Comparison of ENCODE assay signal across 1 cellular context in the genomic region with DNA sequence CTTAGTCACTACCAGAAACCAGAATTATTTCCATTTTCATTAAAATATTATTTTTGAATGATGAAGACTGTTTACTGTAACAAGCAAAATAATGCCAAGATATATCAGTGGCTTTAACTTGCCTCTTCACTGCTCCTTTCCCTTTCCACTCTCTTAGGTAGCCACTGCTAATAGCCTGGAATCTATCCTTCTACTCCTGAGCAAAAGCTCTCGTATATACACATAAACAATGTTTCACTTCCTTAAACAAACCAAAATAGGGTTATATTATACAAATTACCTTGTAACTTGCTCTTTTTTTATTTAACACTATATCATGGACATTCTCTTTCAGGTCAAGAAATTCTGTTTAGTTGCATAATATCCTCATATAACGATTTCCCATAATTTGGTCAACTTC.
TF ChIP-seq lines count a peak whose summit lies in the region.

No MANE protein-coding gene starts in this region.

TF ChIP-seq in GM12878, 131 proteins besides CTCF, POLR2A, EP300 and RAD21:
- peak; percentile 44; a peak in 1 of 4 replicates for TF ChIP-seq IKZF2 (IDR thresholded peaks at IDR 0.05)
- TF ChIP-seq SPI1 (IDR thresholded peaks at IDR 0.05; ENCODE audit: borderline replicate concordance, insufficient read depth, low read depth, low read length), result peak; percentile 62
- no peak for TF ChIP-seq TAF1 (IDR thresholded peaks at IDR 0.05; ENCODE audit: borderline replicate concordance, low read depth, low read length)
- no peak for TF ChIP-seq CEBPB (IDR thresholded peaks at IDR 0.05; ENCODE audit: borderline replicate concordance in 1 of 2, low read depth in 2 of 2, low read length in 2 of 2)
- no peak for TF ChIP-seq JUND (IDR thresholded peaks at IDR 0.05; ENCODE audit: low read depth, low read length)
- TF ChIP-seq CBFB (IDR thresholded peaks at IDR 0.05; ENCODE audit: low read depth), result no peak
- TF ChIP-seq, protein P1, sequence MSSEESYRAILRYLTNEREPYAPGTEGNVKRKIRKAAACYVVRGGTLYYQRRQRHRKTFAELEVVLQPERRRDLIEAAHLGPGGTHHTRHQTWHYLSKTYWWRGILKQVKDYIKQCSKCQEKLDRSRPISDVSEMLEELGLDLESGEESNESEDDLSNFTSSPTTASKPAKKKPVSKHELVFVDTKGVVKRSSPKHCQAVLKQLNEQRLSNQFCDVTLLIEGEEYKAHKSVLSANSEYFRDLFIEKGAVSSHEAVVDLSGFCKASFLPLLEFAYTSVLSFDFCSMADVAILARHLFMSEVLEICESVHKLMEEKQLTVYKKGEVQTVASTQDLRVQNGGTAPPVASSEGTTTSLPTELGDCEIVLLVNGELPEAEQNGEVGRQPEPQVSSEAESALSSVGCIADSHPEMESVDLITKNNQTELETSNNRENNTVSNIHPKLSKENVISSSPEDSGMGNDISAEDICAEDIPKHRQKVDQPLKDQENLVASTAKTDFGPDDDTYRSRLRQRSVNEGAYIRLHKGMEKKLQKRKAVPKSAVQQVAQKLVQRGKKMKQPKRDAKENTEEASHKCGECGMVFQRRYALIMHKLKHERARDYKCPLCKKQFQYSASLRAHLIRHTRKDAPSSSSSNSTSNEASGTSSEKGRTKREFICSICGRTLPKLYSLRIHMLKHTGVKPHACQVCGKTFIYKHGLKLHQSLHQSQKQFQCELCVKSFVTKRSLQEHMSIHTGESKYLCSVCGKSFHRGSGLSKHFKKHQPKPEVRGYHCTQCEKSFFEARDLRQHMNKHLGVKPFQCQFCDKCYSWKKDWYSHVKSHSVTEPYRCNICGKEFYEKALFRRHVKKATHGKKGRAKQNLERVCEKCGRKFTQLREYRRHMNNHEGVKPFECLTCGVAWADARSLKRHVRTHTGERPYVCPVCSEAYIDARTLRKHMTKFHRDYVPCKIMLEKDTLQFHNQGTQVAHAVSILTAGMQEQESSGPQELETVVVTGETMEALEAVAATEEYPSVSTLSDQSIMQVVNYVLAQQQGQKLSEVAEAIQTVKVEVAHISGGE (CRISPR knock-in tag; IDR thresholded peaks at IDR 0.05), result no peak
